1 cellular context compared by ENCODE assay signal in the genomic region with DNA sequence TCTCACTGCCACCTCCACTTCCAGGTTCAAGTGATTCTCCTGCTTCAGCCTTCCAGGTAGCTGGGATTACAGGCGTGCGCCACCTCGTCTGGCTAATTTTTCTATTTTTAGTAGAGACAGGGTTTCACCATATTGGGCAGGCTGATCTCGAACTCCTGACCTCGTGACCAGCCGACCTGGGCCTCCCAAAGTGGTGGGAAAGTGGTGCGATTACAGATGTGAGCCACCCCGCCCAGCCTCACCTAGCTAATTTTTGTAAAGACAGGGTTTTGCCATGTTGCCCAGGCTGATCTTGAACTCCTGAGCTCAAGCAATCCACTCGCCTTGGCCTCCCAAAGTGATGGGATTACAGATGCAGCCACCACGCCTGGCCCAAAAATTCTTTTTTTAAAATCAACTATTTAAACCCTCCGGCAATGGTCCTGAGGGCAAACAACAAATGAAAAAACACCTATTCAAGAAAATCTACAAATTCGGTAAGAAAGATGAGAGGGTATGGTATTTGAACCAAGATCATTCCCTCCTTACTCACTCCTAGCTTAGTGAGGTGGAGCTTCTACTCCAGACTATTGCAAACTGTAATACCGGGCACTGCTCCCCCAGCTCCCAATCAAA.
TF ChIP-seq lines count a peak whose summit lies in the region.

No MANE protein-coding gene starts in this region.

TF ChIP-seq in K562, 482 proteins besides CTCF, POLR2A, EP300 and RAD21:
- TF ChIP-seq MAX (CRISPR knock-in tag; IDR thresholded peaks at IDR 0.05) (peak; percentile 36; the same call in 1 of the 2 replicates), L3MBTL2 (IDR thresholded peaks at IDR 0.05) (peak; percentile 46; the same call in 1 of the 2 replicates)
- TF ChIP-seq, protein P1, sequence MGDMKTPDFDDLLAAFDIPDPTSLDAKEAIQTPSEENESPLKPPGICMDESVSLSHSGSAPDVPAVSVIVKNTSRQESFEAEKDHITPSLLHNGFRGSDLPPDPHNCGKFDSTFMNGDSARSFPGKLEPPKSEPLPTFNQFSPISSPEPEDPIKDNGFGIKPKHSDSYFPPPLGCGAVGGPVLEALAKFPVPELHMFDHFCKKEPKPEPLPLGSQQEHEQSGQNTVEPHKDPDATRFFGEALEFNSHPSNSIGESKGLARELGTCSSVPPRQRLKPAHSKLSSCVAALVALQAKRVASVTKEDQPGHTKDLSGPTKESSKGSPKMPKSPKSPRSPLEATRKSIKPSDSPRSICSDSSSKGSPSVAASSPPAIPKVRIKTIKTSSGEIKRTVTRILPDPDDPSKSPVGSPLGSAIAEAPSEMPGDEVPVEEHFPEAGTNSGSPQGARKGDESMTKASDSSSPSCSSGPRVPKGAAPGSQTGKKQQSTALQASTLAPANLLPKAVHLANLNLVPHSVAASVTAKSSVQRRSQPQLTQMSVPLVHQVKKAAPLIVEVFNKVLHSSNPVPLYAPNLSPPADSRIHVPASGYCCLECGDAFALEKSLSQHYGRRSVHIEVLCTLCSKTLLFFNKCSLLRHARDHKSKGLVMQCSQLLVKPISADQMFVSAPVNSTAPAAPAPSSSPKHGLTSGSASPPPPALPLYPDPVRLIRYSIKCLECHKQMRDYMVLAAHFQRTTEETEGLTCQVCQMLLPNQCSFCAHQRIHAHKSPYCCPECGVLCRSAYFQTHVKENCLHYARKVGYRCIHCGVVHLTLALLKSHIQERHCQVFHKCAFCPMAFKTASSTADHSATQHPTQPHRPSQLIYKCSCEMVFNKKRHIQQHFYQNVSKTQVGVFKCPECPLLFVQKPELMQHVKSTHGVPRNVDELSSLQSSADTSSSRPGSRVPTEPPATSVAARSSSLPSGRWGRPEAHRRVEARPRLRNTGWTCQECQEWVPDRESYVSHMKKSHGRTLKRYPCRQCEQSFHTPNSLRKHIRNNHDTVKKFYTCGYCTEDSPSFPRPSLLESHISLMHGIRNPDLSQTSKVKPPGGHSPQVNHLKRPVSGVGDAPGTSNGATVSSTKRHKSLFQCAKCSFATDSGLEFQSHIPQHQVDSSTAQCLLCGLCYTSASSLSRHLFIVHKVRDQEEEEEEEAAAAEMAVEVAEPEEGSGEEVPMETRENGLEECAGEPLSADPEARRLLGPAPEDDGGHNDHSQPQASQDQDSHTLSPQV (IDR thresholded peaks at IDR 0.05), result 0 out of 2 replicates have a peak, but pooled peaks have one; percentile 39
- TF ChIP-seq, protein P2, sequence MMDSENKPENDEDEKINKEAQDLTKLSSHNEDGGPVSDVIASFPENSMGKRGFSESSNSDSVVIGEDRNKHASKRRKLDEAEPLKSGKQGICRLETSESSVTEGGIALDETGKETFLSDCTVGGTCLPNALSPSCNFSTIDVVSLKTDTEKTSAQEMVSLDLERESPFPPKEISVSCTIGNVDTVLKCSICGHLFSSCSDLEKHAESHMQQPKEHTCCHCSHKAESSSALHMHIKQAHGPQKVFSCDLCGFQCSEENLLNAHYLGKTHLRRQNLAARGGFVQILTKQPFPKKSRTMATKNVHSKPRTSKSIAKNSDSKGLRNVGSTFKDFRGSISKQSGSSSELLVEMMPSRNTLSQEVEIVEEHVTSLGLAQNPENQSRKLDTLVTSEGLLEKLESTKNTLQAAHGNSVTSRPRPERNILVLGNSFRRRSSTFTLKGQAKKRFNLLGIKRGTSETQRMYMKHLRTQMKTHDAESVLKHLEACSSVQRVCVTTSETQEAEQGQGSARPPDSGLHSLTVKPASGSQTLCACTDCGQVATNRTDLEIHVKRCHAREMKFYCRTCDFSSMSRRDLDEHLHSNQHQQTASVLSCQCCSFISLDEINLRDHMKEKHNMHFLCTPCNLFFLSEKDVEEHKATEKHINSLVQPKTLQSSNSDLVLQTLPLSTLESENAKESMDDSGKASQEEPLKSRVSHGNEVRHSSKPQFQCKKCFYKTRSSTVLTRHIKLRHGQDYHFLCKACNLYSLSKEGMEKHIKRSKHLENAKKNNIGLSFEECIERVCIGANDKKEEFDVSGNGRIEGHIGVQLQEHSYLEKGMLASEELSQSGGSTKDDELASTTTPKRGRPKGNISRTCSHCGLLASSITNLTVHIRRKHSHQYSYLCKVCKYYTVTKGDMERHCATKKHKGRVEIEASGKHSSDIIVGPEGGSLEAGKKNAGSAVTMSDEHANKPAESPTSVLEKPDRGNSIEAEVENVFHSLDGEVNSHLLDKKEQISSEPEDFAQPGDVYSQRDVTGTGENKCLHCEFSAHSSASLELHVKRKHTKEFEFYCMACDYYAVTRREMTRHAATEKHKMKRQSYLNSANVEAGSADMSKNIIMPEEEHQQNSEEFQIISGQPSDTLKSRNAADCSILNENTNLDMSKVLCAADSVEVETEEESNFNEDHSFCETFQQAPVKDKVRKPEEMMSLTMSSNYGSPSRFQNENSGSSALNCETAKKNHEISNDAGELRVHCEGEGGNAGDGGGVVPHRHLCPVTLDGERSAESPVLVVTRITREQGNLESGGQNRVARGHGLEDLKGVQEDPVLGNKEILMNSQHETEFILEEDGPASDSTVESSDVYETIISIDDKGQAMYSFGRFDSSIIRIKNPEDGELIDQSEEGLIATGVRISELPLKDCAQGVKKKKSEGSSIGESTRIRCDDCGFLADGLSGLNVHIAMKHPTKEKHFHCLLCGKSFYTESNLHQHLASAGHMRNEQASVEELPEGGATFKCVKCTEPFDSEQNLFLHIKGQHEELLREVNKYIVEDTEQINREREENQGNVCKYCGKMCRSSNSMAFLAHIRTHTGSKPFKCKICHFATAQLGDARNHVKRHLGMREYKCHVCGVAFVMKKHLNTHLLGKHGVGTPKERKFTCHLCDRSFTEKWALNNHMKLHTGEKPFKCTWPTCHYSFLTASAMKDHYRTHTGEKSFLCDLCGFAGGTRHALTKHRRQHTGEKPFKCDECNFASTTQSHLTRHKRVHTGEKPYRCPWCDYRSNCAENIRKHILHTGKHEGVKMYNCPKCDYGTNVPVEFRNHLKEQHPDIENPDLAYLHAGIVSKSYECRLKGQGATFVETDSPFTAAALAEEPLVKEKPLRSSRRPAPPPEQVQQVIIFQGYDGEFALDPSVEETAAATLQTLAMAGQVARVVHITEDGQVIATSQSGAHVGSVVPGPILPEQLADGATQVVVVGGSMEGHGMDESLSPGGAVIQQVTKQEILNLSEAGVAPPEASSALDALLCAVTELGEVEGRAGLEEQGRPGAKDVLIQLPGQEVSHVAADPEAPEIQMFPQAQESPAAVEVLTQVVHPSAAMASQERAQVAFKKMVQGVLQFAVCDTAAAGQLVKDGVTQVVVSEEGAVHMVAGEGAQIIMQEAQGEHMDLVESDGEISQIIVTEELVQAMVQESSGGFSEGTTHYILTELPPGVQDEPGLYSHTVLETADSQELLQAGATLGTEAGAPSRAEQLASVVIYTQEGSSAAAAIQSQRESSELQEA (IDR thresholded peaks at IDR 0.05; ENCODE audit: low read depth), result no peak
